ENCODE assay signal across 8 cellular contexts in genomic region chr6:118283759-118284158, GRCh38.
DNase-seq lines count a peak whose midpoint lies in the region; ATAC-seq and TF ChIP-seq lines count a peak whose summit lies in the region.

No MANE protein-coding gene starts in this region.

- intact Hi-C loops in stomach (cut with DNase I; ENCODE audit: low total_unique reads): loop anchor here (10.0 kb wide), 2 partner anchors 221 to 821 kb away; no protein-coding TSS in a partner anchor

- DNase-seq in activated CD8-positive, alpha-beta memory T cell treated with anti-CD3 and anti-CD28 coated beads, Interleukin-2, amount 50 U/mL, for 1 hour (ENCODE audit: extremely low read depth): peak; percentile 14
- no peak for DNase-seq in activated CD8-positive, alpha-beta memory T cell treated with anti-CD3 and anti-CD28 coated beads, Interleukin-2, amount 50 U/mL, for 48 hours
- peak; percentile 79 for DNase-seq in NCI-H1105 (lab: John Stamatoyannopoulos, UW)
- DNase-seq in SW480 (ENCODE audit: low spot score): peak; percentile 41
- peak; percentile 39 for DNase-seq in central memory CD4-positive, alpha-beta T cell
- peak; percentile 59 for DNase-seq in stomach

- no peak overlapping the region for H3K9ac ChIP-seq in liver (ENCODE audit: low read depth in 1 of 2, low read length in 2 of 2)

- no peak overlapping the region for H3K4me3 ChIP-seq in liver (ENCODE audit: low read depth in 1 of 3, low read length in 3 of 3)
- no peak overlapping the region for H3K4me3 ChIP-seq in stomach

- no peak for TF ChIP-seq EP300 in stomach (IDR thresholded peaks at IDR 0.05)

- H3K27ac ChIP-seq in liver (ENCODE audit: low read depth in 1 of 2, low read length in 2 of 2): no peak overlapping the region
- no peak overlapping the region for H3K27ac ChIP-seq in stomach

- H3K27me3 ChIP-seq in liver (ENCODE audit: control insufficient read depth in 4 of 4, insufficient read depth in 4 of 4, low read length in 3 of 4) (no peaks in the 10 kb centered on the region), stomach (no peaks in the 10 kb centered on the region)

- TF ChIP-seq POLR2A in stomach (IDR thresholded peaks at IDR 0.05): no peak

- H3K4me1 ChIP-seq in liver (ENCODE audit: control insufficient read depth in 4 of 4, insufficient read depth in 4 of 4, low read length in 3 of 4): no peaks in the 10 kb centered on the region
- H3K4me1 ChIP-seq in stomach: peaks cover 0 to 9% (median 3%) of the 10 kb centered on the region in 4 donors

- ATAC-seq in HG03095 (IDR thresholded peaks at IDR 0.05; ENCODE audit: unreplicated experiment): no peak

- no peaks in the 10 kb centered on the region for H3K36me3 ChIP-seq in liver (ENCODE audit: control insufficient read depth in 4 of 4, insufficient read depth in 3 of 4, low read depth in 1 of 4, low read length in 3 of 4)
- no peaks in the 10 kb centered on the region for H3K36me3 ChIP-seq in stomach

- WGBS in liver: 23% methylated on average over 8 of the region's 8 CpGs
- WGBS in stomach, 5 donors: 14 to 22% (median 15%) methylated on average over 8 of the region's 8 CpGs

- H3K9me3 ChIP-seq in liver (ENCODE audit: control insufficient read depth in 4 of 4, low read length in 3 of 4) (no peaks in the 10 kb centered on the region), stomach (no peaks in the 10 kb centered on the region)

- TF ChIP-seq CTCF in liver (IDR thresholded peaks at IDR 0.05; ENCODE audit: low read depth, low read length, missing input control) (peak; percentile 67), stomach (IDR thresholded peaks at IDR 0.05) (peak in 5 of 7 experiments; percentile 54 to 68 (median 58))

- TF ChIP-seq RAD21 in liver (IDR thresholded peaks at IDR 0.05): peak; percentile 80 to 87

TF ChIP-seq in liver, 16 proteins besides CTCF, POLR2A, EP300 and RAD21:
- TF ChIP-seq FOXA1 (IDR thresholded peaks at IDR 0.05): no peak
- no peak for TF ChIP-seq YY1 (IDR thresholded peaks at IDR 0.05)
- no peak for TF ChIP-seq SP1 (IDR thresholded peaks at IDR 0.05)
- no peak for TF ChIP-seq ATF3 (IDR thresholded peaks at IDR 0.05)
- TF ChIP-seq MAX (IDR thresholded peaks at IDR 0.05): no peak
- no peak for TF ChIP-seq REST (IDR thresholded peaks at IDR 0.05)
- no peak for TF ChIP-seq TAF1 (conservative IDR thresholded peaks at IDR 0.05)
- no peak for TF ChIP-seq JUND (IDR thresholded peaks at IDR 0.05)
- no peak for TF ChIP-seq ZBTB33 (IDR thresholded peaks at IDR 0.05)
- no peak for TF ChIP-seq FOXA2 (IDR thresholded peaks at IDR 0.05)
- no peak for TF ChIP-seq RXRA (IDR thresholded peaks at IDR 0.05)
- TF ChIP-seq HNF4A (conservative IDR thresholded peaks at IDR 0.05): no peak
- no peak for TF ChIP-seq HNF4G (IDR thresholded peaks at IDR 0.05)
- TF ChIP-seq GABPA (IDR thresholded peaks at IDR 0.05 in 1 of 2, conservative IDR thresholded peaks at IDR 0.05 in 1 of 2): no peak
- no peak for TF ChIP-seq NR2F2 (IDR thresholded peaks at IDR 0.05)
- no peak for TF ChIP-seq EGR1 (IDR thresholded peaks at IDR 0.05; ENCODE audit: low read depth in 2 of 2)
